In the genomic region with DNA sequence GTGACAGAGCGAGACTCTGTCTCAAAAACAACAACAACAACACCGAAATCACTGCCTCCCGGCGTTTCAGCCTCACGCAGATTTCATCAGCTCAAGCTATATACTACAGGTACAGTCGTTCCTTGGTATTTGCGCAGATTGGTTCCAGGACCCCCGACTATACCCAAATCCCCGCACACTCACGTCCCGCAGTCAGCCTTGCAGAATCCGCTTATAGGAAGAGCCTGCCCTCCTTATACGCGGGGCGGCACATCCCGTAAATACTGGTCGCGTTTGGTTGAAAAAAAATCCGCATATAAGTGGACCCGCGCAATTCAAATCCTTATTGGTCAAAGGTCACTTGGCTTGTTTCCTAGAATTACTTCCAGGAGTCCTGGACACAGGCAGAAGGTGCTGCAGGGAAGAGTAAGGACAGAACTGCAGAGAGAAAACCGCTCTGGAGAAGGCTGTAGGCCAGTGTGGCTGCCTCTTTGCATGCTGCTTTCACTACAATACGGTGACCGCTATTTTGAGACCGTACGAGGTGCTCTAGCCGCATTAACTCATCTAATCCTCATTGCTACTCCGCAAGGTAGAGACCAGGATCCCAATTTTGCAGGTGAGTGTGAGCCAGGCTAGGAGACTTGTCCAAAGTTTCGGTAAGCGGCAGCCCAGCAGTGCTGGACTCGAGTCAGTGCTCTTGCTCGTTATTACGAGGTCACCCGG, we compare ENCODE assay signal across 1 cellular context.
TF ChIP-seq lines count a peak whose summit lies in the region.

No MANE protein-coding gene starts in this region.

TF ChIP-seq in K562, 482 proteins besides CTCF, POLR2A, EP300 and RAD21:
- TF ChIP-seq MAFF (IDR thresholded peaks at IDR 0.05; ENCODE audit: low read length) (no peak), IFI16 (CRISPR knock-in tag; IDR thresholded peaks at IDR 0.05) (no peak), ZNF12 (CRISPR knock-in tag; IDR thresholded peaks at IDR 0.05) (0 out of 2 replicates have a peak, but pooled peaks have one; percentile 38), SOX6 (IDR thresholded peaks at IDR 0.05) (no peak), JUNB (CRISPR knock-in tag; conservative IDR thresholded peaks at IDR 0.05) (no peak), EP400 (IDR thresholded peaks at IDR 0.05) (no peak), GATAD2A (IDR thresholded peaks at IDR 0.05) (no peak), GATA2 (CRISPR knock-in tag; IDR thresholded peaks at IDR 0.05) (no peak), ELF4 (CRISPR knock-in tag; IDR thresholded peaks at IDR 0.05) (no peak), PURB (CRISPR knock-in tag; IDR thresholded peaks at IDR 0.05; ENCODE audit: low read depth) (no peak), SIRT6 (IDR thresholded peaks at IDR 0.05; ENCODE audit: low read depth, low read length) (no peak), ZNF263 (CRISPR knock-in tag; IDR thresholded peaks at IDR 0.05; ENCODE audit: borderline replicate concordance) (0 out of 2 replicates have a peak, but pooled peaks have one; percentile 14), HDAC6 (IDR thresholded peaks at IDR 0.05; ENCODE audit: low read depth, low read length) (no peak), SIN3A (IDR thresholded peaks at IDR 0.05; ENCODE audit: borderline replicate concordance in 2 of 2, control insufficient read depth in 1 of 2, low read depth in 2 of 2, low read length in 2 of 2) (0 out of 4 replicates have a peak, but pooled peaks of 1 of the 2 experiments have one; percentile 9), PML (IDR thresholded peaks at IDR 0.05; ENCODE audit: low read length) (no peak)
- TF ChIP-seq, protein P1, sequence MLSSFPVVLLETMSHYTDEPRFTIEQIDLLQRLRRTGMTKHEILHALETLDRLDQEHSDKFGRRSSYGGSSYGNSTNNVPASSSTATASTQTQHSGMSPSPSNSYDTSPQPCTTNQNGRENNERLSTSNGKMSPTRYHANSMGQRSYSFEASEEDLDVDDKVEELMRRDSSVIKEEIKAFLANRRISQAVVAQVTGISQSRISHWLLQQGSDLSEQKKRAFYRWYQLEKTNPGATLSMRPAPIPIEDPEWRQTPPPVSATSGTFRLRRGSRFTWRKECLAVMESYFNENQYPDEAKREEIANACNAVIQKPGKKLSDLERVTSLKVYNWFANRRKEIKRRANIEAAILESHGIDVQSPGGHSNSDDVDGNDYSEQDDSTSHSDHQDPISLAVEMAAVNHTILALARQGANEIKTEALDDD (IDR thresholded peaks at IDR 0.05), result no peak
- TF ChIP-seq, protein P2, sequence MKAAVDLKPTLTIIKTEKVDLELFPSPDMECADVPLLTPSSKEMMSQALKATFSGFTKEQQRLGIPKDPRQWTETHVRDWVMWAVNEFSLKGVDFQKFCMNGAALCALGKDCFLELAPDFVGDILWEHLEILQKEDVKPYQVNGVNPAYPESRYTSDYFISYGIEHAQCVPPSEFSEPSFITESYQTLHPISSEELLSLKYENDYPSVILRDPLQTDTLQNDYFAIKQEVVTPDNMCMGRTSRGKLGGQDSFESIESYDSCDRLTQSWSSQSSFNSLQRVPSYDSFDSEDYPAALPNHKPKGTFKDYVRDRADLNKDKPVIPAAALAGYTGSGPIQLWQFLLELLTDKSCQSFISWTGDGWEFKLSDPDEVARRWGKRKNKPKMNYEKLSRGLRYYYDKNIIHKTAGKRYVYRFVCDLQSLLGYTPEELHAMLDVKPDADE (conservative IDR thresholded peaks at IDR 0.05; ENCODE audit: control insufficient read depth, low read depth, low read length), result no peak
